8 cellular contexts compared by ENCODE assay signal in genomic region chr1:35930593-35931423, GRCh38. TPM values are rescaled to one million over a fixed set of nuclear protein-coding genes. Genes with fewer than 3 reads are reported as not detected.
A peak's percentile ranks its signal among the peaks of the same experiment; 100 is the strongest.
DNase-seq lines count a peak whose midpoint lies in the region; ATAC-seq and TF ChIP-seq lines count a peak whose summit lies in the region.

AGO3 (plus strand) TSS chr1:35931105; CDS start chr1:35931427, 322 bp downstream.

- WGBS in thyroid gland, 2 donors, result 1% methylated on average over 12 to 41 of the region's 110 CpGs

- H3K9ac ChIP-seq in parathyroid adenoma, result peak within 1 kb of the TSS; percentile 43

- TF ChIP-seq POLR2A in thyroid gland (IDR thresholded peaks at IDR 0.05), result peak; percentile 63 to 93

- H2AFZ ChIP-seq in parathyroid adenoma, result peak within 1 kb of the TSS; percentile 89

- ATAC-seq in HG02763 (IDR thresholded peaks at IDR 0.05; ENCODE audit: unreplicated experiment), result peak; percentile 84

- peak within 1 kb of the TSS; percentile 66 for H3K4me3 ChIP-seq in GM12865 (ENCODE audit: low read depth, low read length)
- peak within 1 kb of the TSS; percentile 90 for H3K4me3 ChIP-seq in cardiac muscle cell
- peak within 1 kb of the TSS; percentile 91 for H3K4me3 ChIP-seq in parathyroid adenoma (ENCODE audit: low read depth, low read length)
- peak within 1 kb of the TSS; percentile 55 to 77 (median 64) for H3K4me3 ChIP-seq in thyroid gland (replicated peaks in 1 of 3)

- peaks cover 21% of the 10 kb centered on the region for H3K4me1 ChIP-seq in cardiac muscle cell (ENCODE audit: low read depth)
- no peaks in the 10 kb centered on the region for H3K4me1 ChIP-seq in parathyroid adenoma
- H3K4me1 ChIP-seq in thyroid gland, result peaks cover 24 to 25% of the 10 kb centered on the region in 2 donors

- H3K9me3 ChIP-seq in cardiac muscle cell (ENCODE audit: low read depth) (no peaks in the 10 kb centered on the region), parathyroid adenoma (ENCODE audit: control insufficient read depth, low read length) (no peaks in the 10 kb centered on the region), thyroid gland (no peaks in the 10 kb centered on the region)

- H3K36me3 ChIP-seq in cardiac muscle cell, result no peaks in the 10 kb centered on the region
- H3K36me3 ChIP-seq in parathyroid adenoma (ENCODE audit: control insufficient read depth, insufficient read depth, low read length), result no peaks in the 10 kb centered on the region
- no peaks in the 10 kb centered on the region for H3K36me3 ChIP-seq in thyroid gland

- TF ChIP-seq CTCF in GM12865 (IDR thresholded peaks at IDR 0.05; ENCODE audit: insufficient read depth, low read depth, low read length, missing control alignments) (no peak), cardiac muscle cell (IDR thresholded peaks at IDR 0.05; ENCODE audit: low read depth, low read length) (no peak), parathyroid adenoma (IDR thresholded peaks at IDR 0.05) (no peak), thyroid gland (IDR thresholded peaks at IDR 0.05) (no peak)

- DNase-seq in GM12865 (ENCODE audit: low read depth) (peak; percentile 95), NCI-H1417 (lab: John Stamatoyannopoulos, UW) (peak; percentile 77 to 92 (median 88)), SW480 (ENCODE audit: low spot score) (peak; percentile 93), cardiac muscle cell (ENCODE audit: low read depth in 1 of 2, low spot score in 1 of 2) (peak; percentile 88 to 89), thyroid gland (peak; percentile 95 to 96)
- DNase-seq in activated naive CD8-positive, alpha-beta T cell treated with anti-CD3 and anti-CD28 coated beads, Interleukin-2, amount 50 U/mL, for 16 hours (ENCODE audit: low read depth, low spot score), result peak; percentile 79

- H3K79me2 ChIP-seq in parathyroid adenoma, result no peaks in the 10 kb centered on the region

- H3K27me3 ChIP-seq in cardiac muscle cell, result no peaks in the 10 kb centered on the region
- no peaks in the 10 kb centered on the region for H3K27me3 ChIP-seq in parathyroid adenoma (ENCODE audit: control insufficient read depth, insufficient read depth, low read length)
- no peaks in the 10 kb centered on the region for H3K27me3 ChIP-seq in thyroid gland

- H3K27ac ChIP-seq in cardiac muscle cell (peak within 1 kb of the TSS; percentile 97), parathyroid adenoma (peak within 1 kb of the TSS; percentile 90), thyroid gland (peak within 1 kb of the TSS; percentile 84 to 98 (median 95))

- H3K4me2 ChIP-seq in parathyroid adenoma (ENCODE audit: low read length), result peak within 1 kb of the TSS; percentile 95

- intact Hi-C loops in thyroid gland (cut with DNase I), result no loop called here

RNA-seq across cellular contexts. Expression of gene AGO3, which starts in this region (rescaled TPM):
- total RNA-seq in cardiac muscle cell (17.2 and 30.3 TPM in 2 replicates), thyroid gland (10 to 100 TPM; 21.2 to 48.5 (median 31.6) TPM)
- 10.7 and 20.8 TPM in 2 replicates for polyA plus RNA-seq in cardiac muscle cell

Comparison
In these comparisons a context has a peak if more than half of its experiments do, and no peak if none do; other contexts are left out.
1. Peak in every context shown above with its lines: DNase-seq, ATAC-seq, H3K4me3 ChIP-seq and H3K27ac ChIP-seq.